In the genomic region with DNA sequence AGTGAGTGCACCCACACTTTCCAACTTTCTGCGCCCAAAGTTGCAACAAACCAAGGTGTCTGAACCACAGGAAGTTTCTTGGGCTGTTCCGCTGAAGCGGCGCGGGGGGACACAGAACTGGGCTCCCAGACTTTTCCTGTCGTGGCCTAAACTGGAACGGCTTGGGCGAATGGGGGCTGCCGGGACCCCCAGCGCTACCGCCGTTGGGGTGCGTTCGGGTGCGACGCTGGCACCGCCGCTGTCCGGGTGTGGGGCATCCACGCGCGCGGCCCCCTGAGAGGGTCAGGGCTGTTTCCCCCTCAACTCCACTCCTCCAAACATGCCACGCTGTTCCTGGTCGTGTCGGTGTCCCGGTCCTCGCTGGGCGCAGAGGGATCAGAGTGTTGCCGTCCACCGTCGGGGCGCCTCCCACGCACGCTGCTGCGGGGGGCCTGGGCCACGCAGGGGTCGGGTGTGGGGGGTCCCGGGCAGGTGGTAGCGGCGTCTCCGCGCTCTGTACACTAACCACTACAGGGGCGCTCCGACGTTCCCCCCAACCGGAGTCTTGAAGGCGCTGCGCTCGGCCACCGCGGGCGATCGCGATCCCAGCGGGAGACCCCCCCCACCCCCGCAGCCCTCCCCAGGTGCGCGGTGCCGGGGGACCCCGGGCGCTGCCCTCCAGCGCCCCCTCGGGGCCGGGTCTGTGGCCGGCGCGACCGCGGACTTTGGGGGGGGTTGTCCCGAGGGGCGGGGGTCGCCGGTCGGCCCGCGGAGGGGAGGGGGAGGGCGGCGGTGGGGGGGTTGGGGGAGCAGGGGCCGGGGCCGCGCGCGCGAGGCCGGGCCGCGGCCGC, we compare ENCODE assay signal across 8 cellular contexts. TPM values are rescaled to one million over a fixed set of nuclear protein-coding genes. Genes with fewer than 3 reads are reported as not detected.
DNase-seq lines count a peak whose midpoint lies in the region; ATAC-seq and TF ChIP-seq lines count a peak whose summit lies in the region.

No MANE protein-coding gene starts in this region.

- peak overlapping the region; percentile 2 to 94; a peak in 2 of 4 replicates for H3K27ac ChIP-seq in SK-N-SH (ENCODE audit: low read depth in 2 of 2, low read length in 1 of 2)

- peak overlapping the region; percentile 90 for H2AFZ ChIP-seq in SK-N-SH (ENCODE audit: low read depth)

- POLR2A ChIA-PET in SK-N-SH (lab: Yijun Ruan, JAX), result no interaction called here

- peak; percentile 27; the same call in 1 of the 2 replicates for TF ChIP-seq RAD21 in SK-N-SH (IDR thresholded peaks at IDR 0.05; ENCODE audit: low read length)

- peak; percentile 43 for ATAC-seq in GM19035 (IDR thresholded peaks at IDR 0.05; ENCODE audit: unreplicated experiment)
- peak; percentile 36 for ATAC-seq in HG03342 (IDR thresholded peaks at IDR 0.05; ENCODE audit: unreplicated experiment)

- H3K79me2 ChIP-seq in SK-N-SH (ENCODE audit: insufficient read depth), result peaks cover 38% of the 10 kb centered on the region

- CTCF ChIA-PET in SK-N-SH (lab: Yijun Ruan, JAX), result interaction anchor here (0.7 to 5.1 kb wide), 56 partner anchors 8 to 457 kb away, joined by 3 to 56 read pairs (median 4); no protein-coding TSS in a partner anchor

- H3K27me3 ChIP-seq in SK-N-SH (ENCODE audit: insufficient read depth) (no peaks in the 10 kb centered on the region), skeletal muscle satellite cell (ENCODE audit: control insufficient read depth, insufficient read depth, low read length) (peaks cover 14% of the 10 kb centered on the region)

- under 1% methylated on average over 23 of the region's 89 CpGs for WGBS in SK-N-SH (ENCODE audit: low lambda C conversion rate)

- H3K9ac ChIP-seq in SK-N-SH (peak overlapping the region; percentile 45), skeletal muscle satellite cell (ENCODE audit: low read depth, low read length) (peak overlapping the region; percentile 83)

- H3K36me3 ChIP-seq in SK-N-SH (replicated peaks in 1 of 2; ENCODE audit: control insufficient read depth in 1 of 2, insufficient read depth in 2 of 2, low read length in 1 of 2) (no peaks in the 10 kb centered on the region), skeletal muscle satellite cell (ENCODE audit: insufficient read depth, low read length) (no peaks in the 10 kb centered on the region)

- peaks cover 28% of the 10 kb centered on the region for H4K20me1 ChIP-seq in SK-N-SH (ENCODE audit: insufficient read depth)

- H3K4me2 ChIP-seq in SK-N-SH (peak overlapping the region; percentile 90), skeletal muscle satellite cell (ENCODE audit: low read length) (peak overlapping the region; percentile 98)

- no peaks in the 10 kb centered on the region for H3K9me2 ChIP-seq in SK-N-SH

- no peak; the same call in 1 of the 2 replicates for TF ChIP-seq CTCF in AG10803 (conservative IDR thresholded peaks at IDR 0.05; ENCODE audit: low read length)
- peak; percentile 56 for TF ChIP-seq CTCF in SK-N-SH (IDR thresholded peaks at IDR 0.05)

- H3K9me3 ChIP-seq in SK-N-SH (no peaks in the 10 kb centered on the region), skeletal muscle satellite cell (replicated peaks; ENCODE audit: low read length) (no peaks in the 10 kb centered on the region)

- TF ChIP-seq EP300 in SK-N-SH (IDR thresholded peaks at IDR 0.05; ENCODE audit: borderline replicate concordance in 1 of 2, low read depth in 1 of 2, low read length in 1 of 2), result no peak; a peak in 1 of 4 replicates

- peaks cover 23% of the 10 kb centered on the region for H3F3A ChIP-seq in SK-N-SH (replicated peaks; ENCODE audit: insufficient read depth)

- H3K4me3 ChIP-seq in AG10803 (ENCODE audit: low read length) (peak overlapping the region; percentile 65), SK-N-SH (ENCODE audit: low read depth in 2 of 2, low read length in 1 of 2) (peak overlapping the region; percentile 72 to 97), iPS-11a (ENCODE audit: low read depth, low read length) (peak overlapping the region; percentile 53), skeletal muscle satellite cell (ENCODE audit: low read length) (peak overlapping the region; percentile 78)

- DNase-seq in AG10803 (ENCODE audit: low read depth) (no peak), SK-N-SH (peak; percentile 97), amygdala (lab: John Stamatoyannopoulos, UW) (peak in 30 of 56 donors; percentile 5 to 79 (median 50)), GOT3 (lab: John Stamatoyannopoulos, UW) (no peak)

- peaks cover 15 to 35% of the 10 kb centered on the region in 2 experiments; a peak in 3 of 4 replicates for H3K4me1 ChIP-seq in SK-N-SH (ENCODE audit: control insufficient read depth in 1 of 2, insufficient read depth in 2 of 2, low read depth in 1 of 2, low read length in 1 of 2)
- H3K4me1 ChIP-seq in skeletal muscle satellite cell (ENCODE audit: control insufficient read depth, insufficient read depth, low read length), result peaks cover 14% of the 10 kb centered on the region

TF ChIP-seq in SK-N-SH, 30 proteins besides CTCF, POLR2A, EP300 and RAD21:
- TF ChIP-seq, protein P1, sequence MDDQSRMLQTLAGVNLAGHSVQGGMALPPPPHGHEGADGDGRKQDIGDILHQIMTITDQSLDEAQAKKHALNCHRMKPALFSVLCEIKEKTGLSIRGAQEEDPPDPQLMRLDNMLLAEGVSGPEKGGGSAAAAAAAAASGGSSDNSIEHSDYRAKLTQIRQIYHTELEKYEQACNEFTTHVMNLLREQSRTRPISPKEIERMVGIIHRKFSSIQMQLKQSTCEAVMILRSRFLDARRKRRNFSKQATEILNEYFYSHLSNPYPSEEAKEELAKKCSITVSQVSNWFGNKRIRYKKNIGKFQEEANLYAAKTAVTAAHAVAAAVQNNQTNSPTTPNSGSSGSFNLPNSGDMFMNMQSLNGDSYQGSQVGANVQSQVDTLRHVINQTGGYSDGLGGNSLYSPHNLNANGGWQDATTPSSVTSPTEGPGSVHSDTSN (IDR thresholded peaks at IDR 0.05), result no peak
- TF ChIP-seq GABPA (IDR thresholded peaks at IDR 0.05; ENCODE audit: low read depth) (peak; percentile 45; the same call in 1 of the 2 replicates), CHD2 (IDR thresholded peaks at IDR 0.05; ENCODE audit: low read length, partially characterized antibody) (no peak), RFX5 (IDR thresholded peaks at IDR 0.05; ENCODE audit: low read length) (no peak)

RNA-seq across cellular contexts. Expression of gene CUX1, which starts 2.2 kb away (rescaled TPM):
- 47.0 and 68.6 TPM in 2 replicates for polyA plus RNA-seq in SK-N-SH (2012; rRNA removed)
- polyA plus RNA-seq in SK-N-SH (2012; cell fraction: cytosol; rRNA removed), result 46.5 and 58.2 TPM in 2 replicates
- polyA plus RNA-seq in SK-N-SH (2012; cell fraction: nucleus; rRNA removed), result 38.6 and 51.0 TPM in 2 replicates
- total RNA-seq in skeletal muscle satellite cell (2012; rRNA removed), result 21.8 and 22.3 TPM in 2 replicates

Comparison
In these comparisons a context has a peak if more than half of its experiments do, and no peak if none do; other contexts are left out.
1. DNase-seq: peak in SK-N-SH (single experiment) and amygdala (30 of 56); none in AG10803 (single experiment) and GOT3 (single experiment).
2. Peak in every context shown above with its lines, with median percentiles within 50 percentile points of each other: H3K4me3 ChIP-seq.